In genomic region chr9:37903831-37904646, GRCh38 we compare ENCODE assay signal across 8 cellular contexts. TPM values are rescaled to one million over a fixed set of nuclear protein-coding genes. Genes with fewer than 3 reads are reported as not detected.
DNase-seq lines count a peak whose midpoint lies in the region; ATAC-seq, FAIRE-seq and TF ChIP-seq lines count a peak whose summit lies in the region.

TSS of gene SLC25A51 (minus strand) at chr9:37904127. CDS start at chr9:37888550, 15,577 bp downstream.

- no peaks in the 10 kb centered on the region for H3K9me3 ChIP-seq in adrenal gland (replicated peaks in 1 of 3)
- H3K9me3 ChIP-seq in prostate gland = no peaks in the 10 kb centered on the region

- intact Hi-C loops in adrenal gland (cut with DNase I) = loop anchor here (10.0 kb wide), 4 partner anchors 99 to 419 kb away; partner anchors contain the start of genes DCAF10 (in 1 of the 2), POLR1E (in 1 of the 2) and TRMT10B (in 1 of the 2)
- intact Hi-C loops in left cardiac atrium (cut with DNase I) = loop anchor here in 1 of 2 donors (10.0 kb wide), 1 partner anchor 461 kb away; no protein-coding TSS in a partner anchor
- intact Hi-C loops in prostate gland (cut with DNase I) = loop anchor here (10.0 kb wide), 1 partner anchor 419 kb away; the partner anchor contains the start of gene POLR1E

- peaks cover 2% of the 10 kb centered on the region for H3K36me3 Mint-ChIP-seq in T-cell

- TF ChIP-seq POLR2A in GM12892 (IDR thresholded peaks at IDR 0.05; ENCODE audit: low read depth, low read length) = peak; percentile 82
- peak in 1 of 2 donors; percentile 71 for TF ChIP-seq POLR2A in adrenal gland (IDR thresholded peaks at IDR 0.05)
- TF ChIP-seq POLR2A in prostate gland (IDR thresholded peaks at IDR 0.05) = peak; percentile 62

- CTCF ChIA-PET in T-cell (lab: Charles Lee) = interaction anchor here in 1 of 2 donors (0.6 to 2.1 kb wide), 5 partner anchors 8 to 102 kb away, joined by 3 to 8 read pairs (median 4); no protein-coding TSS in a partner anchor

- no peaks in the 10 kb centered on the region for H3K9me3 Mint-ChIP-seq in T-cell

- H3K4me1 ChIP-seq in adrenal gland (replicated peaks in 1 of 2) = peaks cover 0 to 11% of the 10 kb centered on the region in 2 donors
- peaks cover 6% of the 10 kb centered on the region for H3K4me1 ChIP-seq in prostate gland (replicated peaks)
- no peaks in the 10 kb centered on the region for H3K4me1 ChIP-seq in urinary bladder (ENCODE audit: insufficient read depth)

- H3K36me3 ChIP-seq in adrenal gland (replicated peaks in 1 of 2) (peaks cover 0 to 5% of the 10 kb centered on the region in 2 donors), prostate gland (no peaks in the 10 kb centered on the region), urinary bladder (ENCODE audit: insufficient read depth) (no peaks in the 10 kb centered on the region)

- H3K4me3 Mint-ChIP-seq in T-cell = peak within 1 kb of the TSS; percentile 81 to 89 (median 84)

- peaks cover 24 to 31% (median 27%) of the 10 kb centered on the region in 3 donors for H3K4me1 Mint-ChIP-seq in T-cell

- no peaks in the 10 kb centered on the region for H3K27me3 Mint-ChIP-seq in T-cell

- WGBS in adrenal gland, 4 donors = 0 to 1% (median 1%) methylated on average over 22 to 78 of the region's 78 CpGs
- 1% methylated on average over 78 of the region's 78 CpGs for WGBS in prostate gland
- WGBS in urinary bladder = under 1% methylated on average over 78 of the region's 78 CpGs

- POLR2A ChIA-PET in T-cell (lab: Charles Lee) = no interaction called here

- H3K4me3 ChIP-seq in adrenal gland (peak within 1 kb of the TSS; percentile 4 to 97 (median 86)), prostate gland (peak within 1 kb of the TSS; percentile 75 to 90), urinary bladder (ENCODE audit: low read depth, low read length) (peak within 1 kb of the TSS; percentile 76)

- peak; percentile 82 for ATAC-seq in HG02852 (IDR thresholded peaks at IDR 0.05; ENCODE audit: unreplicated experiment)
- ATAC-seq in T-cell (replicated peaks in 1 of 4) = peak; percentile 83 to 91 (median 84)
- peak; percentile 92 to 96 for ATAC-seq in left cardiac atrium

- peak; percentile 100 for FAIRE-seq in GM12892 (lab: Jason Lieb, UNC)

- H3K27ac ChIP-seq in adrenal gland (peak within 1 kb of the TSS; percentile 1 to 93 (median 84)), prostate gland (peak within 1 kb of the TSS; percentile 83 to 85), urinary bladder (ENCODE audit: low read depth) (peak within 1 kb of the TSS; percentile 87)

- peak within 1 kb of the TSS; percentile 91 to 94 for H3K27ac Mint-ChIP-seq in T-cell

- DNase-seq in GM12892 (ENCODE audit: insufficient read length) (peak; percentile 96), NCI-H1436 treated with DMSO at 0.1 percent for 48 hours (lab: John Stamatoyannopoulos, UW) (peak; percentile 55), T-cell (peak; percentile 83 to 99 (median 92)), adrenal gland (peak; percentile 91 to 97 (median 94)), left cardiac atrium (peak; percentile 93), prostate gland (ENCODE audit: low spot score) (peak; percentile 90)

- no peaks in the 10 kb centered on the region for H3K27me3 ChIP-seq in adrenal gland
- no peaks in the 10 kb centered on the region for H3K27me3 ChIP-seq in prostate gland (replicated peaks; ENCODE audit: insufficient read depth)

- TF ChIP-seq CTCF in adrenal gland (IDR thresholded peaks at IDR 0.05) = peak; percentile 78 to 99 (median 97)
- peak; percentile 83 to 97 (median 94) for TF ChIP-seq CTCF in prostate gland (IDR thresholded peaks at IDR 0.05)

RNA-seq across cellular contexts. Expression of gene SLC25A51, which starts in this region (rescaled TPM):
- 10.7 TPM for polyA plus RNA-seq in GM12892 (2012; ENCODE audit: missing spikeins)
- total RNA-seq in T-cell (10 to 100 TPM; 19.7 to 37.6 (median 32.4) TPM), adrenal gland (10 to 100 TPM; 11.9 to 23.4 (median 21.7) TPM), left cardiac atrium (10 to 100 TPM; 30.2 to 30.3 TPM), prostate gland (10 to 100 TPM; 20.2 to 21.6 TPM), urinary bladder (52.1 TPM)
- polyA plus RNA-seq in adrenal gland (10 to 100 TPM in 1 of 3 donors, 1 to 10 TPM in 2; 3.8 to 14.9 (median 4.7) TPM), urinary bladder (8.0 TPM)

Comparison
In these comparisons a context has a peak if more than half of its experiments do, and no peak if none do; other contexts are left out.
1. Peak in every context shown above with its lines: DNase-seq, ATAC-seq, H3K4me3 ChIP-seq and H3K27ac ChIP-seq.